ENCODE assay signal across 12 cellular contexts in genomic region chr7:20340839-20341238, GRCh38. TPM values are rescaled to one million over a fixed set of nuclear protein-coding genes. Genes with fewer than 3 reads are reported as not detected.
DNase-seq lines count a peak whose midpoint lies in the region; ATAC-seq and TF ChIP-seq lines count a peak whose summit lies in the region.
"Had no signal": no experiment of that assay in that cellular context is flagged by ENCODE, and none has a peak within 500 bp of the region (broad histone marks: within the 10 kb centered on the region; RNA-seq: fewer than 3 reads in every experiment).

No MANE protein-coding gene starts in this region.

- H3K79me2 ChIP-seq in hepatocyte: peaks cover 86% of the 10 kb centered on the region

- H3K27me3 ChIP-seq in H7 (ENCODE audit: control insufficient read depth, insufficient read depth, low read length) (no peaks in the 10 kb centered on the region), hepatocyte (no peaks in the 10 kb centered on the region)
- H3K27me3 ChIP-seq: BLaER1 had no signal

- no peaks in the 10 kb centered on the region for H3K27me3 Mint-ChIP-seq in WTC11 (ENCODE audit: low read depth)

- no peaks in the 10 kb centered on the region for H3K9me3 Mint-ChIP-seq in WTC11

- DNase-seq in H7 (peak; percentile 18), WTC11 (ENCODE audit: low spot score) (no peak), hepatocyte (ENCODE audit: low spot score) (no peak), renal cortical epithelial cell (ENCODE audit: low read depth) (peak; percentile 83), ureter (ENCODE audit: low spot score) (no peak), MV-4-11 (lab: John Stamatoyannopoulos, UW) (no peak), HCEC 1CT (no peak)
- no peak for DNase-seq in activated CD4-positive, alpha-beta T cell treated with anti-CD3 and anti-CD28 coated beads, Interleukin-2, amount 50 U/mL, for 48 hours
- DNase-seq: GDM1, T-helper 2 cell had no signal

- no peak overlapping the region for H2AFZ ChIP-seq in hepatocyte

- H3K36me3 Mint-ChIP-seq in WTC11: no peaks in the 10 kb centered on the region
- H3K36me3 Mint-ChIP-seq: activated naive CD8-positive, alpha-beta T cell had no signal

- no peak overlapping the region for H3K4me3 Mint-ChIP-seq in WTC11
- H3K4me3 Mint-ChIP-seq: activated naive CD8-positive, alpha-beta T cell had no signal

- no peaks in the 10 kb centered on the region for H3K4me1 ChIP-seq in hepatocyte (ENCODE audit: insufficient read depth)
- H3K4me1 ChIP-seq: BLaER1 had no signal

- POLR2A ChIA-PET in WTC11 (lab: Charles Lee): no interaction called here

- peak overlapping the region; percentile 35 for H3K27ac ChIP-seq in hepatocyte
- H3K27ac ChIP-seq: BLaER1 had no signal

- no peaks in the 10 kb centered on the region for H3K9me3 ChIP-seq in hepatocyte (ENCODE audit: low read depth)
- H3K9me3 ChIP-seq: BLaER1 had no signal

- H3K4me2 ChIP-seq in hepatocyte: no peak overlapping the region
- H3K4me2 ChIP-seq: BLaER1 had no signal

- no peaks in the 10 kb centered on the region for H3K9me2 ChIP-seq in hepatocyte (replicated peaks; ENCODE audit: insufficient read depth)

- no peak for TF ChIP-seq CTCF in WTC11 (IDR thresholded peaks at IDR 0.05)
- no peak for TF ChIP-seq CTCF in hepatocyte (IDR thresholded peaks at IDR 0.05; ENCODE audit: poor library complexity)

- H4K20me1 ChIP-seq in hepatocyte (ENCODE audit: insufficient read depth, poor library complexity, severe bottlenecking): no peaks in the 10 kb centered on the region
- H4K20me1 ChIP-seq: BLaER1 had no signal

- no peak overlapping the region for H3K27ac Mint-ChIP-seq in WTC11
- H3K27ac Mint-ChIP-seq: activated naive CD8-positive, alpha-beta T cell had no signal

- peaks cover 25% of the 10 kb centered on the region for H3K4me1 Mint-ChIP-seq in WTC11

- peak; percentile 86 for ATAC-seq in WTC11

- CTCF ChIA-PET in WTC11 (lab: Charles Lee): no interaction called here

- H3K4me3 ChIP-seq in H7 (ENCODE audit: insufficient read depth, low read depth, low read length): no peak overlapping the region
- no peak overlapping the region for H3K4me3 ChIP-seq in hepatocyte
- H3K4me3 ChIP-seq: BLaER1 had no signal

- H3K36me3 ChIP-seq in H7 (replicated peaks; ENCODE audit: control insufficient read depth, insufficient read depth, low read length) (no peaks in the 10 kb centered on the region), hepatocyte (replicated peaks; ENCODE audit: insufficient read depth, low read depth) (no peaks in the 10 kb centered on the region)
- H3K36me3 ChIP-seq: BLaER1 had no signal

TF ChIP-seq in WTC11, 78 proteins besides CTCF, POLR2A, EP300 and RAD21:
- no peak for TF ChIP-seq FOXP1 (CRISPR knock-in tag; IDR thresholded peaks at IDR 0.05; ENCODE audit: borderline replicate concordance)
- no peak for TF ChIP-seq TEAD4 (CRISPR knock-in tag; IDR thresholded peaks at IDR 0.05)
- TF ChIP-seq ZNF423 (CRISPR knock-in tag; IDR thresholded peaks at IDR 0.05): no peak
- TF ChIP-seq TCF7 (CRISPR knock-in tag; IDR thresholded peaks at IDR 0.05; ENCODE audit: low read depth): no peak
- TF ChIP-seq JAZF1 (CRISPR knock-in tag; IDR thresholded peaks at IDR 0.05): no peak

RNA-seq across cellular contexts. Expression of gene ITGB8, which starts 10.1 kb away (rescaled TPM):
- 1.5 and 2.2 TPM in 2 replicates for total RNA-seq in H7 (2014; rRNA removed; shearing (Covaris generic))
- total RNA-seq in WTC11 (2021) (1.8 to 2.2 TPM (median 1.9 TPM) in 3 replicates), hepatocyte (34.2 and 37.0 TPM in 2 replicates), renal cortical epithelial cell (257 and 399 TPM in 2 replicates), ureter (48.5 TPM)
- 6.6 and 7.2 TPM in 2 replicates for polyA plus RNA-seq in hepatocyte

Comparison
In these comparisons a context has a peak if more than half of its experiments do, and no peak if none do; other contexts are left out.
1. DNase-seq: peak in H7 (single experiment) and renal cortical epithelial cell (single experiment); none in WTC11 (single experiment), hepatocyte (single experiment), ureter (single experiment), MV-4-11 (single experiment), HCEC 1CT (single experiment) and activated CD4-positive, alpha-beta T cell treated with anti-CD3 and anti-CD28 coated beads, Interleukin-2, amount 50 U/mL, for 48 hours (0 of 2).
2. RNA of gene ITGB8, which starts 10.1 kb away (total RNA-seq): 257 to 399 TPM in renal cortical epithelial cell, 48.5 TPM in ureter (single experiment) and 34.2 to 37.0 TPM in hepatocyte; 1.8 to 2.2 TPM in WTC11 and 1.5 to 2.2 TPM in H7; every median in the first group is over 10 times any median in the second.